Comparison of ENCODE assay signal across 27 cellular contexts in genomic region chr5:142876817-142877216, GRCh38.
"Had no signal": no experiment of that assay in that cellular context is flagged by ENCODE, and none has a peak within 500 bp of the region (broad histone marks: within the 10 kb centered on the region; RNA-seq: fewer than 3 reads in every experiment).

No MANE protein-coding gene starts in this region.

- DNase-seq: activated CD4-positive, alpha-beta T cell treated with anti-CD3 and anti-CD28 coated beads for 48 hours; activated CD4-positive, alpha-beta T cell treated with anti-CD3 and anti-CD28 coated beads, Interleukin-2, amount 50 U/mL, for 4 hours; activated CD4-positive, CD25-positive, alpha-beta regulatory T cell treated with anti-CD3 and anti-CD28 coated beads, Interleukin-2, amount 50 U/mL, for 72 hours; activated CD8-positive, alpha-beta memory T cell treated with anti-CD3 and anti-CD28 coated beads, Interleukin-2, amount 50 U/mL, for 48 hours; activated CD8-positive, alpha-beta T cell treated with anti-CD3 and anti-CD28 coated beads, Interleukin-2, amount 10 ng/mL, durations not matched to agents 7 days and 5 days; activated effector memory CD4-positive, alpha-beta T cell treated with Interleukin-2 at 50 U/mL for 16 hours; activated naive CD4-positive, alpha-beta T cell; activated naive CD8-positive, alpha-beta T cell treated with anti-CD3 and anti-CD28 coated beads, Interleukin-2, amount 50 U/mL, for 24 hours; activated T-cell treated with anti-CD3 and anti-CD28 coated beads, Interleukin-2, amount 50 U/mL, for 24 hours; amniotic stem cell; body of pancreas; Kasumi-1; NCI-H1105; NCI-H1436; NCI-H1694 treated with DMSO at 0.1 percent for 48 hours; NCI-H2029 treated with DMSO at 0.1 percent for 48 hours; NCI-H524; Peyer's patch; Right ventricle myocardium superior; SJCRH30; SW 1271 had no signal

- H3K4me3 Mint-ChIP-seq: activated CD8-positive, alpha-beta T cell treated with anti-CD3 and anti-CD28 coated beads, Interleukin-2, amount 10 ng/mL, durations not matched to agents 7 days and 5 days; activated naive CD8-positive, alpha-beta T cell treated with anti-CD3 and anti-CD28 coated beads, Interleukin-2, amount 50 U/mL, for 24 hours; activated T-cell treated with anti-CD3 and anti-CD28 coated beads, Interleukin-2, amount 50 U/mL, for 24 hours; activated T-helper 1 cell treated with anti-CD3 and anti-CD28 coated beads, Interleukin-12 subunit alpha, Interleukin-12 subunit beta, Interleukin-2, Interleukin-4 antibody, amounts not matched to agents 30 ng/mL and 10 ng/mL and 1 ng/mL, durations not matched to agents 14 hours and 24 hours and 36 hours; central memory CD8-positive, alpha-beta T cell; T-helper 2 cell treated with Interferon-gamma antibody and Interleukin-4, amounts not matched to agents 5 μg/mL and 100 μg/mL, for 36 hours; WTC11 had no signal

- H3K4me1 Mint-ChIP-seq: activated naive CD8-positive, alpha-beta T cell treated with anti-CD3 and anti-CD28 coated beads, Interleukin-2, amount 50 U/mL, for 24 hours had no signal

- H3K27ac Mint-ChIP-seq: activated CD8-positive, alpha-beta T cell treated with anti-CD3 and anti-CD28 coated beads, Interleukin-2, amount 10 ng/mL, durations not matched to agents 7 days and 5 days; activated naive CD4-positive, alpha-beta T cell treated with anti-CD3 and anti-CD28 coated beads, Interleukin-2, amount 50 U/mL, for 72 hours; activated naive CD8-positive, alpha-beta T cell treated with anti-CD3 and anti-CD28 coated beads, Interleukin-2, amount 50 U/mL, for 24 hours; activated T-cell treated with anti-CD3 and anti-CD28 coated beads, Interleukin-2, amount 50 U/mL, for 24 hours; activated T-helper 1 cell treated with anti-CD3 and anti-CD28 coated beads, Interleukin-12 subunit alpha, Interleukin-12 subunit beta, Interleukin-2, Interleukin-4 antibody, amounts not matched to agents 30 ng/mL and 10 ng/mL and 1 ng/mL, durations not matched to agents 14 hours and 24 hours and 36 hours; T-helper 2 cell treated with Interferon-gamma antibody and Interleukin-4, amounts not matched to agents 5 μg/mL and 100 μg/mL, for 36 hours; WTC11 had no signal

- H3K36me3 Mint-ChIP-seq: activated naive CD4-positive, alpha-beta T cell treated with anti-CD3 and anti-CD28 coated beads, Interleukin-2, amount 50 U/mL, for 72 hours; WTC11 had no signal

- H3K9me3 Mint-ChIP-seq: activated naive CD4-positive, alpha-beta T cell treated with anti-CD3 and anti-CD28 coated beads, Interleukin-2, amount 50 U/mL, for 72 hours; activated naive CD8-positive, alpha-beta T cell treated with anti-CD3 and anti-CD28 coated beads, Interleukin-2, amount 50 U/mL, for 24 hours; activated T-cell treated with anti-CD3 and anti-CD28 coated beads, Interleukin-2, amount 50 U/mL, for 24 hours; activated T-helper 1 cell treated with anti-CD3 and anti-CD28 coated beads, Interleukin-12 subunit alpha, Interleukin-12 subunit beta, Interleukin-2, Interleukin-4 antibody, amounts not matched to agents 30 ng/mL and 10 ng/mL and 1 ng/mL, durations not matched to agents 14 hours and 24 hours and 36 hours; central memory CD8-positive, alpha-beta T cell; T-helper 2 cell treated with Interferon-gamma antibody and Interleukin-4, amounts not matched to agents 5 μg/mL and 100 μg/mL, for 36 hours; WTC11 had no signal

- ATAC-seq: activated CD8-positive, alpha-beta T cell treated with anti-CD3 and anti-CD28 coated beads, Interleukin-2, amount 10 ng/mL, durations not matched to agents 7 days and 5 days; activated naive CD4-positive, alpha-beta T cell treated with anti-CD3 and anti-CD28 coated beads, Interleukin-2, amount 50 U/mL, for 72 hours; activated naive CD8-positive, alpha-beta T cell treated with anti-CD3 and anti-CD28 coated beads, Interleukin-2, amount 50 U/mL, for 24 hours; body of pancreas; SK-N-SH treated with all-trans-retinoic acid at 6 μM for 48 hours; WTC11 had no signal
